Comparison of ENCODE assay signal across 8 cellular contexts in genomic region chr10:43436291-43437140, GRCh38. TPM values are rescaled to one million over a fixed set of nuclear protein-coding genes. Genes with fewer than 3 reads are reported as not detected.
DNase-seq lines count a peak whose midpoint lies in the region; ATAC-seq and TF ChIP-seq lines count a peak whose summit lies in the region.

Gene ZNF487, plus strand, starts transcription at chr10:43437111. Its CDS starts 38,703 bp downstream, at chr10:43475814.

- H3K9me3 ChIP-seq in mammary epithelial cell (replicated peaks; ENCODE audit: insufficient read depth, low read length), result no peaks in the 10 kb centered on the region
- no peaks in the 10 kb centered on the region for H3K9me3 ChIP-seq in smooth muscle cell (replicated peaks; ENCODE audit: low read depth)

- peak within 1 kb of the TSS; percentile 97 for H3K27ac ChIP-seq in mammary epithelial cell (ENCODE audit: insufficient read depth, low read depth, low read length)
- peak within 1 kb of the TSS; percentile 97 for H3K27ac ChIP-seq in smooth muscle cell (ENCODE audit: low read depth)

- H3K36me3 ChIP-seq in mammary epithelial cell (ENCODE audit: insufficient read depth, low read length) (no peaks in the 10 kb centered on the region), smooth muscle cell (ENCODE audit: low read depth) (no peaks in the 10 kb centered on the region)

- H4K20me1 ChIP-seq in mammary epithelial cell (ENCODE audit: insufficient read depth, low read length) (no peaks in the 10 kb centered on the region), smooth muscle cell (ENCODE audit: low read depth) (no peaks in the 10 kb centered on the region)

- dilution Hi-C loops in mammary epithelial cell (cut with HindIII; ENCODE audit: low sequenced_read_pairs), result no loop called here

- no peak for TF ChIP-seq CTCF in WI38 (IDR thresholded peaks at IDR 0.05; ENCODE audit: low read depth, low read length)
- no peak for TF ChIP-seq CTCF in mammary epithelial cell (conservative IDR thresholded peaks at IDR 0.05 in 1 of 2, IDR thresholded peaks at IDR 0.05 in 1 of 2; ENCODE audit: extremely low read depth in 1 of 2, insufficient read depth in 1 of 2, low read depth in 1 of 2, low read length in 2 of 2)
- no peak for TF ChIP-seq CTCF in smooth muscle cell (IDR thresholded peaks at IDR 0.05; ENCODE audit: borderline replicate concordance, insufficient read depth, poor library complexity, severe bottlenecking)

- peak; percentile 97 for ATAC-seq in GM18505 (IDR thresholded peaks at IDR 0.05; ENCODE audit: unreplicated experiment)
- peak; percentile 96 for ATAC-seq in HG02943 (IDR thresholded peaks at IDR 0.05; ENCODE audit: low read depth, unreplicated experiment)

- TF ChIP-seq POLR2A in GM18505 (IDR thresholded peaks at IDR 0.05; ENCODE audit: borderline replicate concordance, extremely low read depth, insufficient read depth, insufficient read length), result peak; percentile 74

- H3K4me1 ChIP-seq in mammary epithelial cell (ENCODE audit: insufficient read depth, low read length) (no peaks in the 10 kb centered on the region), smooth muscle cell (ENCODE audit: low read depth) (peaks cover 4% of the 10 kb centered on the region)

- 9% methylated on average over 9 of the region's 69 CpGs for WGBS in mammary epithelial cell (ENCODE audit: low coverage, missing lambda C conversion rate)
- 3% methylated on average over 68 of the region's 69 CpGs for WGBS in smooth muscle cell (ENCODE audit: low lambda C conversion rate)

- H3K79me2 ChIP-seq in mammary epithelial cell (ENCODE audit: insufficient read depth, low read length) (peaks cover 18% of the 10 kb centered on the region), smooth muscle cell (ENCODE audit: low read depth) (peaks cover 3% of the 10 kb centered on the region)

- CTCF ChIA-PET in mammary epithelial cell (lab: Charles Lee; ENCODE audit: low non-redundant PET), result no interaction called here

- no peaks in the 10 kb centered on the region for H3K27me3 ChIP-seq in mammary epithelial cell (ENCODE audit: insufficient read depth, low read length)
- no peaks in the 10 kb centered on the region for H3K27me3 ChIP-seq in smooth muscle cell (ENCODE audit: low read depth)

- peak within 1 kb of the TSS; percentile 88 for H3K4me2 ChIP-seq in mammary epithelial cell (ENCODE audit: insufficient read depth, low read depth, low read length)
- H3K4me2 ChIP-seq in smooth muscle cell, result peak within 1 kb of the TSS; percentile 90

- H2AFZ ChIP-seq in mammary epithelial cell (ENCODE audit: low read depth, low read length) (peak within 1 kb of the TSS; percentile 88), smooth muscle cell (ENCODE audit: low read depth) (peak within 1 kb of the TSS; percentile 76)

- peaks cover 3% of the 10 kb centered on the region for H3F3A ChIP-seq in smooth muscle cell (ENCODE audit: low read depth)

- H3K9ac ChIP-seq in mammary epithelial cell (ENCODE audit: insufficient read depth, low read length) (peak within 1 kb of the TSS; percentile 100), smooth muscle cell (ENCODE audit: low read depth) (peak within 1 kb of the TSS; percentile 99)

- H3K4me3 ChIP-seq in WI38 (ENCODE audit: low read depth, low read length) (peak within 1 kb of the TSS; percentile 83), mammary epithelial cell (replicated peaks in 1 of 3; ENCODE audit: insufficient read depth in 1 of 3, low read depth in 2 of 3, low read length in 3 of 3) (peak within 1 kb of the TSS; percentile 75 to 98 (median 79)), smooth muscle cell (peak within 1 kb of the TSS; percentile 79)

- DNase-seq in 8988T (peak; percentile 87), NCI-H2107 (lab: John Stamatoyannopoulos, UW) (peak; percentile 22), mammary epithelial cell (peak; percentile 90), iPS-NIHi7 (ENCODE audit: extremely low spot score) (peak; percentile 95), smooth muscle cell (lab: John Stamatoyannopoulos, UW; ENCODE audit: unreplicated experiment) (peak; percentile 92)

- intact Hi-C loops in mammary epithelial cell (cut with micrococcal nuclease), result loop anchor here (1.0 to 5.0 kb wide), 2 partner anchors 29 to 39 kb away; no protein-coding TSS in a partner anchor

- BruUV-seq in mammary epithelial cell (replicated peaks; lab: Mats Ljungman, UMichigan), result TSS peak; percentile 88

- in situ Hi-C loops in mammary epithelial cell (cut with MboI; ENCODE audit: low sequenced_read_pairs in 2 of 2), result no loop called here

RNA-seq across cellular contexts. Expression of gene ZNF487, which starts in this region (rescaled TPM):
- total RNA-seq in mammary epithelial cell (1 to 10 TPM; 3.2 to 3.8 TPM), smooth muscle cell (6.4 and 9.6 TPM in 2 replicates)
- polyA plus RNA-seq in mammary epithelial cell (2.5 TPM), smooth muscle cell (4.6 and 5.1 TPM in 2 replicates)
- not detected for polyA minus RNA-seq in mammary epithelial cell

Comparison
In these comparisons a context has a peak if more than half of its experiments do, and no peak if none do; other contexts are left out.
1. Peak in every context shown above with its lines: DNase-seq, ATAC-seq, H3K4me3 ChIP-seq and H3K27ac ChIP-seq.
2. DNase-seq: peak in every context shown above with its lines; median percentile 95 in iPS-NIHi7; 92 in smooth muscle cell; 90 in mammary epithelial cell; 87 in 8988T; 22 in NCI-H2107.